ENCODE assay signal across 1 cellular context in genomic region chr20:45791668-45792512, GRCh38.
TF ChIP-seq lines count a peak whose summit lies in the region.

Gene DNTTIP1 (plus strand): TSS chr20:45791954. CDS start chr20:45792005, 51 bp downstream.
Gene WFDC3 (minus strand): TSS chr20:45791883. CDS start chr20:45789975, 1,908 bp downstream.

TF ChIP-seq in HepG2, 621 proteins besides CTCF, POLR2A, EP300 and RAD21 (continues in another document):
- TF ChIP-seq PRPF4 (IDR thresholded peaks at IDR 0.05; ENCODE audit: low read depth, low read length, poor library complexity, severe bottlenecking) (no peak), ZFAT (CRISPR knock-in tag; conservative IDR thresholded peaks at IDR 0.05) (peak; percentile 66; the same call in 1 of the 2 replicates), ZNF513 (CRISPR knock-in tag; conservative IDR thresholded peaks at IDR 0.05) (peak; percentile 99), ZNF713 (CRISPR knock-in tag; IDR thresholded peaks at IDR 0.05) (0 out of 2 replicates have a peak, but pooled peaks have one; percentile 56), ZNF24 (IDR thresholded peaks at IDR 0.05) (no peak), ZNF335 (CRISPR knock-in tag; IDR thresholded peaks at IDR 0.05) (peak; percentile 96), ZSCAN29 (CRISPR knock-in tag; conservative IDR thresholded peaks at IDR 0.05) (no peak), HNF1B (CRISPR knock-in tag; IDR thresholded peaks at IDR 0.05) (peak; percentile 98), ZNF326 (CRISPR knock-in tag; IDR thresholded peaks at IDR 0.05; ENCODE audit: borderline replicate concordance) (no peak; the same call in 1 of the 2 replicates), ZNF20 (CRISPR knock-in tag; IDR thresholded peaks at IDR 0.05) (no peak), ZNF768 (CRISPR knock-in tag; IDR thresholded peaks at IDR 0.05) (peak; percentile 85; the same call in 1 of the 2 replicates), ZNF234 (CRISPR knock-in tag; conservative IDR thresholded peaks at IDR 0.05) (0 out of 2 replicates have a peak, but pooled peaks have one; percentile 65), CEBPZ (IDR thresholded peaks at IDR 0.05; ENCODE audit: low read length) (no peak), ZNF7 (CRISPR knock-in tag; IDR thresholded peaks at IDR 0.05) (no peak), ZNF800 (CRISPR knock-in tag; IDR thresholded peaks at IDR 0.05) (peak; percentile 91), HMG20B (CRISPR knock-in tag; conservative IDR thresholded peaks at IDR 0.05) (0 out of 2 replicates have a peak, but pooled peaks have one; percentile 49), SSRP1 (CRISPR knock-in tag; IDR thresholded peaks at IDR 0.05) (0 out of 2 replicates have a peak, but pooled peaks have one; percentile 36), RORA (CRISPR knock-in tag; IDR thresholded peaks at IDR 0.05) (no peak), TAF1 (CRISPR knock-in tag; IDR thresholded peaks at IDR 0.05) (peak; percentile 87; the same call in 1 of the 2 replicates), HNF4G (IDR thresholded peaks at IDR 0.05; ENCODE audit: borderline replicate concordance, low read depth, low read length) (peak; percentile 88), HNF4G (CRISPR knock-in tag; IDR thresholded peaks at IDR 0.05; ENCODE audit: borderline replicate concordance, low read depth) (peak; percentile 96; the same call in 1 of the 2 replicates), ZNF547 (CRISPR knock-in tag; IDR thresholded peaks at IDR 0.05) (peak; percentile 97), AKNA (CRISPR knock-in tag; IDR thresholded peaks at IDR 0.05; ENCODE audit: borderline replicate concordance) (no peak), CREBL2 (CRISPR knock-in tag; IDR thresholded peaks at IDR 0.05; ENCODE audit: borderline replicate concordance) (no peak), ZBTB49 (CRISPR knock-in tag; IDR thresholded peaks at IDR 0.05; ENCODE audit: borderline replicate concordance) (peak; percentile 46; the same call in 1 of the 2 replicates)
- TF ChIP-seq, protein P1, sequence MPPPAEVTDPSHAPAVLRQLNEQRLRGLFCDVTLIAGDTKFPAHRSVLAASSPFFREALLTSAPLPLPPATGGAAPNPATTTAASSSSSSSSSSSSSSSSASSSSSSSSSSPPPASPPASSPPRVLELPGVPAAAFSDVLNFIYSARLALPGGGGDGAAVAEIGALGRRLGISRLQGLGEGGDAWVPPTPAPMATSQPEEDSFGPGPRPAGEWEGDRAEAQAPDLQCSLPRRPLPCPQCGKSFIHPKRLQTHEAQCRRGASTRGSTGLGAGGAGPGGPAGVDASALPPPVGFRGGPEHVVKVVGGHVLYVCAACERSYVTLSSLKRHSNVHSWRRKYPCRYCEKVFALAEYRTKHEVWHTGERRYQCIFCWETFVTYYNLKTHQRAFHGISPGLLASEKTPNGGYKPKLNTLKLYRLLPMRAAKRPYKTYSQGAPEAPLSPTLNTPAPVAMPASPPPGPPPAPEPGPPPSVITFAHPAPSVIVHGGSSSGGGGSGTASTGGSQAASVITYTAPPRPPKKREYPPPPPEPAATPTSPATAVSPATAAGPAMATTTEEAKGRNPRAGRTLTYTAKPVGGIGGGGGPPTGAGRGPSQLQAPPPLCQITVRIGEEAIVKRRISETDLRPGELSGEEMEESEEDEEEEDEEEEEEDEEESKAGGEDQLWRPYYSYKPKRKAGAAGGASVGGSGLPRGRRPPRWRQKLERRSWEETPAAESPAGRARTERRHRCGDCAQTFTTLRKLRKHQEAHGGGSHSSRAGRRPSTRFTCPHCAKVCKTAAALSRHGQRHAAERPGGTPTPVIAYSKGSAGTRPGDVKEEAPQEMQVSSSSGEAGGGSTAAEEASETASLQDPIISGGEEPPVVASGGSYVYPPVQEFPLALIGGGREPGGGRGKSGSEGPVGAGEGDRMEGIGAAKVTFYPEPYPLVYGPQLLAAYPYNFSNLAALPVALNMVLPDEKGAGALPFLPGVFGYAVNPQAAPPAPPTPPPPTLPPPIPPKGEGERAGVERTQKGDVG (CRISPR knock-in tag; IDR thresholded peaks at IDR 0.05; ENCODE audit: borderline replicate concordance) = peak; percentile 53; the same call in 1 of the 2 replicates
- TF ChIP-seq, protein P2, sequence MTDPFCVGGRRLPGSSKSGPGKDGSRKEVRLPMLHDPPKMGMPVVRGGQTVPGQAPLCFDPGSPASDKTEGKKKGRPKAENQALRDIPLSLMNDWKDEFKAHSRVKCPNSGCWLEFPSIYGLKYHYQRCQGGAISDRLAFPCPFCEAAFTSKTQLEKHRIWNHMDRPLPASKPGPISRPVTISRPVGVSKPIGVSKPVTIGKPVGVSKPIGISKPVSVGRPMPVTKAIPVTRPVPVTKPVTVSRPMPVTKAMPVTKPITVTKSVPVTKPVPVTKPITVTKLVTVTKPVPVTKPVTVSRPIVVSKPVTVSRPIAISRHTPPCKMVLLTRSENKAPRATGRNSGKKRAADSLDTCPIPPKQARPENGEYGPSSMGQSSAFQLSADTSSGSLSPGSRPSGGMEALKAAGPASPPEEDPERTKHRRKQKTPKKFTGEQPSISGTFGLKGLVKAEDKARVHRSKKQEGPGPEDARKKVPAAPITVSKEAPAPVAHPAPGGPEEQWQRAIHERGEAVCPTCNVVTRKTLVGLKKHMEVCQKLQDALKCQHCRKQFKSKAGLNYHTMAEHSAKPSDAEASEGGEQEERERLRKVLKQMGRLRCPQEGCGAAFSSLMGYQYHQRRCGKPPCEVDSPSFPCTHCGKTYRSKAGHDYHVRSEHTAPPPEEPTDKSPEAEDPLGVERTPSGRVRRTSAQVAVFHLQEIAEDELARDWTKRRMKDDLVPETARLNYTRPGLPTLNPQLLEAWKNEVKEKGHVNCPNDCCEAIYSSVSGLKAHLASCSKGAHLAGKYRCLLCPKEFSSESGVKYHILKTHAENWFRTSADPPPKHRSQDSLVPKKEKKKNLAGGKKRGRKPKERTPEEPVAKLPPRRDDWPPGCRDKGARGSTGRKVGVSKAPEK (CRISPR knock-in tag; IDR thresholded peaks at IDR 0.05; ENCODE audit: borderline replicate concordance) = peak; percentile 66; the same call in 1 of the 2 replicates
